15 cellular contexts compared by ENCODE assay signal in genomic region chr2:234411793-234412192, GRCh38.
A peak's percentile ranks its signal among the peaks of the same experiment; 100 is the strongest.
DNase-seq lines count a peak whose midpoint lies in the region; ATAC-seq and TF ChIP-seq lines count a peak whose summit lies in the region.
"Had no signal": no experiment of that assay in that cellular context is flagged by ENCODE, and none has a peak within 500 bp of the region (broad histone marks: within the 10 kb centered on the region; RNA-seq: fewer than 3 reads in every experiment).

No MANE protein-coding gene starts in this region.

- H3K23ac ChIP-seq in IMR-90 (ENCODE audit: low read depth, low read length), result no peak overlapping the region

- H3K79me2 ChIP-seq in smooth muscle cell (ENCODE audit: low read depth), result no peaks in the 10 kb centered on the region

- H3F3A ChIP-seq in smooth muscle cell (ENCODE audit: low read depth), result no peaks in the 10 kb centered on the region

- H3K9me3 Mint-ChIP-seq in Caco-2 (ENCODE audit: unreplicated experiment), result peaks cover 23% of the 10 kb centered on the region
- H3K9me3 Mint-ChIP-seq: brain; T-helper 2 cell treated with Interferon-gamma antibody and Interleukin-4, amounts not matched to agents 5 μg/mL and 100 μg/mL, for 36 hours had no signal

- intact Hi-C loops in Caco-2 (cut with micrococcal nuclease; ENCODE audit: unreplicated experiment) (loop anchor here (2.0 kb wide), 1 partner anchor 83 kb away; no protein-coding TSS in a partner anchor), IMR-90 (cut with micrococcal nuclease) (no loop called here), Right ventricle myocardium superior (cut with DNase I) (no loop called here)

- DNase-seq in Caco-2 (no peak), IMR-90 (no peak), DMS79 treated with DMSO at 0.1 percent for 48 hours (lab: John Stamatoyannopoulos, UW) (no peak), Right ventricle myocardium superior (no peak), KBM-7 (no peak), smooth muscle cell (lab: John Stamatoyannopoulos, UW; ENCODE audit: unreplicated experiment) (no peak)
- DNase-seq: EL, MM.1S, NCI-H774 had no signal

- no peak overlapping the region for H2BK15ac ChIP-seq in IMR-90 (ENCODE audit: low read depth, low read length)

- no peak overlapping the region for H2AFZ ChIP-seq in IMR-90 (replicated peaks; ENCODE audit: low read length, poor library complexity)
- H2AFZ ChIP-seq in smooth muscle cell (ENCODE audit: low read depth), result no peak overlapping the region

- no peaks in the 10 kb centered on the region for H3K79me1 ChIP-seq in IMR-90 (ENCODE audit: low read depth in 1 of 2, low read length in 2 of 2)

- peaks cover 36% of the 10 kb centered on the region for H3K4me1 Mint-ChIP-seq in Caco-2 (ENCODE audit: low read depth, unreplicated experiment)

- no peak overlapping the region for H3K9ac ChIP-seq in IMR-90 (ENCODE audit: low read depth, low read length)
- no peak overlapping the region for H3K9ac ChIP-seq in smooth muscle cell (ENCODE audit: low read depth)

- H3K4me2 ChIP-seq in IMR-90 (ENCODE audit: low read depth, low read length), result no peak overlapping the region
- no peak overlapping the region for H3K4me2 ChIP-seq in smooth muscle cell

- no peak overlapping the region for H3K4me3 Mint-ChIP-seq in Caco-2 (ENCODE audit: unreplicated experiment)
- H3K4me3 Mint-ChIP-seq: brain; T-helper 2 cell treated with Interferon-gamma antibody and Interleukin-4, amounts not matched to agents 5 μg/mL and 100 μg/mL, for 36 hours had no signal

- H3K4me3 ChIP-seq in Caco-2 (ENCODE audit: low read depth, low read length) (no peak overlapping the region), IMR-90 (ENCODE audit: insufficient read depth, low read depth, low read length) (no peak overlapping the region), smooth muscle cell (no peak overlapping the region)
- H3K4me3 ChIP-seq: esophagus muscularis mucosa had no signal

- H2BK20ac ChIP-seq in IMR-90 (ENCODE audit: low read depth, low read length), result no peak overlapping the region

- H3K27ac ChIP-seq in IMR-90 (ENCODE audit: insufficient read depth, low read length) (no peak overlapping the region), smooth muscle cell (ENCODE audit: low read depth) (no peak overlapping the region)
- H3K27ac ChIP-seq: esophagus muscularis mucosa had no signal

- WGBS in IMR-90 (ENCODE audit: extremely low coverage in 2 of 2, insufficient read length in 1 of 2), 2 experiments, result 100% methylated on average over 1 of the region's 4 CpGs; no CpG with 5 or more reads in 1 of the 2 experiments
- WGBS in smooth muscle cell (ENCODE audit: low lambda C conversion rate), result 96% methylated on average over 4 of the region's 4 CpGs

- H3K4me1 ChIP-seq in Caco-2 (peaks cover 44% of the 10 kb centered on the region), IMR-90 (ENCODE audit: control insufficient read depth, insufficient read depth, low read length) (no peaks in the 10 kb centered on the region), smooth muscle cell (ENCODE audit: low read depth) (peaks cover 17% of the 10 kb centered on the region)
- H3K4me1 ChIP-seq: esophagus muscularis mucosa had no signal

- no peaks in the 10 kb centered on the region for H3K9me1 ChIP-seq in IMR-90 (ENCODE audit: insufficient read depth, low read length)

- H3K27me3 ChIP-seq in Caco-2 (replicated peaks; ENCODE audit: control insufficient read depth, insufficient read depth, low read length) (no peaks in the 10 kb centered on the region), IMR-90 (ENCODE audit: control insufficient read depth, insufficient read depth, low read length) (no peaks in the 10 kb centered on the region), smooth muscle cell (ENCODE audit: low read depth) (no peaks in the 10 kb centered on the region)
- H3K27me3 ChIP-seq: esophagus muscularis mucosa had no signal

- no peak overlapping the region for H4K91ac ChIP-seq in IMR-90 (ENCODE audit: insufficient read depth, low read depth, low read length)

- ATAC-seq in GM19372 (IDR thresholded peaks at IDR 0.05; ENCODE audit: low read depth, unreplicated experiment) (peak; percentile 79), HG02852 (IDR thresholded peaks at IDR 0.05; ENCODE audit: unreplicated experiment) (peak; percentile 92), IMR-90 (ENCODE audit: low read depth) (no peak), Right ventricle myocardium superior (ENCODE audit: poor library complexity) (no peak)
- ATAC-seq: HCT116 had no signal

- H3K27me3 Mint-ChIP-seq in Caco-2 (ENCODE audit: insufficient read depth, unreplicated experiment), result no peaks in the 10 kb centered on the region

- H3K9me3 ChIP-seq in Caco-2 (no peaks in the 10 kb centered on the region), IMR-90 (ENCODE audit: control insufficient read depth, insufficient read depth, low read length) (no peaks in the 10 kb centered on the region), smooth muscle cell (replicated peaks; ENCODE audit: low read depth) (no peaks in the 10 kb centered on the region)
- H3K9me3 ChIP-seq: esophagus muscularis mucosa had no signal

- H3K36me3 ChIP-seq in Caco-2 (ENCODE audit: control insufficient read depth, insufficient read depth, low read length) (no peaks in the 10 kb centered on the region), IMR-90 (ENCODE audit: control insufficient read depth, insufficient read depth, low read length) (no peaks in the 10 kb centered on the region), smooth muscle cell (ENCODE audit: low read depth) (no peaks in the 10 kb centered on the region)
- H3K36me3 ChIP-seq: esophagus muscularis mucosa had no signal

- no peak overlapping the region for H2AK5ac ChIP-seq in IMR-90 (ENCODE audit: low read depth, low read length)

- H3K36me3 Mint-ChIP-seq in Caco-2 (ENCODE audit: insufficient read depth, unreplicated experiment), result peaks cover 19% of the 10 kb centered on the region
- H3K36me3 Mint-ChIP-seq: brain had no signal

- no peak overlapping the region for H4K5ac ChIP-seq in IMR-90 (ENCODE audit: low read depth, low read length)

- no peak overlapping the region for H2BK120ac ChIP-seq in IMR-90 (ENCODE audit: low read depth, low read length)

- H3K56ac ChIP-seq in IMR-90 (ENCODE audit: extremely low read depth, insufficient read depth, low read length), result no peak overlapping the region

- no peak overlapping the region for H4K8ac ChIP-seq in IMR-90 (ENCODE audit: low read depth in 2 of 2, low read length in 2 of 2)

- H2AK9ac ChIP-seq in IMR-90 (replicated peaks; ENCODE audit: low read depth, low read length, poor library complexity), result no peak overlapping the region

- H3K14ac ChIP-seq in IMR-90 (replicated peaks; ENCODE audit: low read depth, low read length), result 0 out of 2 replicates have a peak overlapping the region, but pooled peaks have one; percentile 21

- in situ Hi-C loops in IMR-90 (cut with MboI; ENCODE audit: low sequenced_read_pairs) (no loop called here), KBM-7 (cut with MboI; ENCODE audit: low pct_unique_long_range_greater_than_20kb, low sequenced_read_pairs) (no loop called here)

- POLR2A ChIA-PET in Caco-2 (lab: Charles Lee), result no interaction called here
- POLR2A ChIA-PET in IMR-90 (lab: Charles Lee; ENCODE audit: unreplicated experiment), result no interaction called here

- no peak overlapping the region for H2BK5ac ChIP-seq in IMR-90 (ENCODE audit: low read depth, low read length, poor library complexity, severe bottlenecking)

- CTCF ChIA-PET in Caco-2 (lab: Charles Lee), result interaction anchor here (2.7 kb wide), 1 partner anchor 89 kb away, joined by 7 read pairs; no protein-coding TSS in a partner anchor
- CTCF ChIA-PET in IMR-90 (lab: Yijun Ruan, JAX), result interaction anchor here (0.6 kb wide), 1 partner anchor 471 kb away, joined by 6 read pairs; no protein-coding TSS in a partner anchor

- H3K27ac Mint-ChIP-seq in Caco-2 (ENCODE audit: unreplicated experiment), result peak overlapping the region; percentile 94
- H3K27ac Mint-ChIP-seq: T-helper 2 cell treated with Interferon-gamma antibody and Interleukin-4, amounts not matched to agents 5 μg/mL and 100 μg/mL, for 36 hours had no signal

- TF ChIP-seq RAD21 in IMR-90 (IDR thresholded peaks at IDR 0.05; ENCODE audit: low read length), result no peak

- BruUV-seq in Caco-2 (replicated peaks; lab: Mats Ljungman, UMichigan) (no TSS peak), IMR-90 (replicated peaks; lab: Mats Ljungman, UMichigan) (no TSS peak)

- H3K4ac ChIP-seq in IMR-90 (ENCODE audit: low read depth, low read length), result no peak overlapping the region

- no peaks in the 10 kb centered on the region for H4K20me1 ChIP-seq in IMR-90 (ENCODE audit: insufficient read depth, low read length)
- no peaks in the 10 kb centered on the region for H4K20me1 ChIP-seq in smooth muscle cell (ENCODE audit: low read depth)

- no peak overlapping the region for H3K18ac ChIP-seq in IMR-90 (ENCODE audit: low read depth, low read length)

- no peak for TF ChIP-seq POLR2A in IMR-90 (IDR thresholded peaks at IDR 0.05; ENCODE audit: low read depth, low read length)

- dilution Hi-C loops in IMR-90 (cut with HindIII; ENCODE audit: low sequenced_read_pairs, unreplicated experiment), result no loop called here

- no peak for TF ChIP-seq CTCF in Caco-2 (IDR thresholded peaks at IDR 0.05; ENCODE audit: insufficient read depth in 1 of 2, low read depth in 1 of 2, low read length in 1 of 2, severe bottlenecking in 1 of 2, unreplicated experiment in 1 of 2)
- TF ChIP-seq CTCF in IMR-90 (conservative IDR thresholded peaks at IDR 0.05; ENCODE audit: low read depth, low read length), result no peak
- TF ChIP-seq CTCF in smooth muscle cell (IDR thresholded peaks at IDR 0.05; ENCODE audit: borderline replicate concordance, insufficient read depth, poor library complexity, severe bottlenecking), result no peak

TF ChIP-seq in IMR-90, 13 proteins besides CTCF, POLR2A, EP300 and RAD21 (continues in another document):
- TF ChIP-seq FOS (IDR thresholded peaks at IDR 0.05; ENCODE audit: low read depth, low read length) (no peak), MAZ (IDR thresholded peaks at IDR 0.05; ENCODE audit: borderline replicate concordance, low read depth, low read length) (no peak), NFE2L2 (IDR thresholded peaks at IDR 0.05; ENCODE audit: low read depth, low read length) (no peak), RCOR1 (IDR thresholded peaks at IDR 0.05; ENCODE audit: insufficient replicate concordance, low read length) (no peak), SMC3 (IDR thresholded peaks at IDR 0.05; ENCODE audit: low read depth, low read length) (no peak), MXI1 (IDR thresholded peaks at IDR 0.05; ENCODE audit: borderline replicate concordance, low read depth, low read length) (no peak), MAFK (IDR thresholded peaks at IDR 0.05; ENCODE audit: low read depth, low read length) (no peak)
- TF ChIP-seq, protein P1, sequence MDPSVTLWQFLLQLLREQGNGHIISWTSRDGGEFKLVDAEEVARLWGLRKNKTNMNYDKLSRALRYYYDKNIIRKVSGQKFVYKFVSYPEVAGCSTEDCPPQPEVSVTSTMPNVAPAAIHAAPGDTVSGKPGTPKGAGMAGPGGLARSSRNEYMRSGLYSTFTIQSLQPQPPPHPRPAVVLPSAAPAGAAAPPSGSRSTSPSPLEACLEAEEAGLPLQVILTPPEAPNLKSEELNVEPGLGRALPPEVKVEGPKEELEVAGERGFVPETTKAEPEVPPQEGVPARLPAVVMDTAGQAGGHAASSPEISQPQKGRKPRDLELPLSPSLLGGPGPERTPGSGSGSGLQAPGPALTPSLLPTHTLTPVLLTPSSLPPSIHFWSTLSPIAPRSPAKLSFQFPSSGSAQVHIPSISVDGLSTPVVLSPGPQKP (IDR thresholded peaks at IDR 0.05; ENCODE audit: borderline replicate concordance, low read depth, low read length), result no peak

Comparison
In these comparisons a context has a peak if more than half of its experiments do, and no peak if none do; other contexts are left out.
1. ATAC-seq: peak in GM19372 (single experiment) and HG02852 (single experiment); none in IMR-90 (single experiment) and Right ventricle myocardium superior (single experiment).